14 cellular contexts compared by ENCODE assay signal in the genomic region with DNA sequence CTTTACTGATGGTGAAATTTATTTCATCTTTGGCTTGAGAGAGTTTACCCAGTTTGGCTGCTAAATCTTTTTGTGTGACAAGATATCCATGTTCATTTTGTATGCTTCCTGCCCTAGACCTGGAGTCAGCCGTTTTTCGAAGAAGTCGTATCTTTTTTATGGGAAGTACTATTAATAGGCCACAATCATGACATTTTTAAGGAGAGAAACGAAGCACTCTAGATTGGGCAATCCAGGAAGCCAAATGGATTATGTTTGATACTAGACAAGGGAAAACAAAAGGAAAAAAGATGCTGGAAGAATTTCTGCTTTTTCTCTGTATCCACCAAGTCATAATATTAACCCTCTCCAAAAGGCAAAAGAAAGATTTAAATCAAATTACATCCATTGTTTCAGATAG.
A peak's percentile ranks its signal among the peaks of the same experiment; 100 is the strongest.
DNase-seq lines count a peak whose midpoint lies in the region; ATAC-seq and TF ChIP-seq lines count a peak whose summit lies in the region.
"Had no signal": no experiment of that assay in that cellular context is flagged by ENCODE, and none has a peak within 500 bp of the region (broad histone marks: within the 10 kb centered on the region; RNA-seq: fewer than 3 reads in every experiment).

No MANE protein-coding gene starts in this region.

- H4K20me1 ChIP-seq in Loucy (ENCODE audit: insufficient read depth, low read length, poor library complexity, severe bottlenecking) = no peaks in the 10 kb centered on the region

- ATAC-seq in HG03565 (IDR thresholded peaks at IDR 0.05; ENCODE audit: unreplicated experiment) (no peak), left lung (no peak)

- no peak overlapping the region for H3K4me2 ChIP-seq in Loucy (ENCODE audit: low read depth, low read length, poor library complexity, severe bottlenecking)

- H3K4me3 ChIP-seq in Loucy (ENCODE audit: low read length, poor library complexity, severe bottlenecking) (no peak overlapping the region), fibroblast of the aortic adventitia (ENCODE audit: low read depth, low read length) (no peak overlapping the region), thyroid gland (replicated peaks in 1 of 3) (no peak overlapping the region), left lung (no peak overlapping the region)

- no peaks in the 10 kb centered on the region for H3K4me1 ChIP-seq in Loucy (ENCODE audit: insufficient read depth, low read length, poor library complexity, severe bottlenecking)
- peaks cover 17 to 19% of the 10 kb centered on the region in 2 donors for H3K4me1 ChIP-seq in thyroid gland
- no peaks in the 10 kb centered on the region for H3K4me1 ChIP-seq in left lung

- H3K4me3 Mint-ChIP-seq in nephron = no peak overlapping the region
- H3K4me3 Mint-ChIP-seq: H9 had no signal

- no peaks in the 10 kb centered on the region for H3K79me2 ChIP-seq in Loucy (ENCODE audit: insufficient read depth, low read length)

- no peaks in the 10 kb centered on the region for H3F3A ChIP-seq in Loucy (ENCODE audit: low read depth)

- peaks cover 8% of the 10 kb centered on the region for H3K36me3 Mint-ChIP-seq in nephron (ENCODE audit: low read depth)

- no peak for TF ChIP-seq CTCF in Loucy (conservative IDR thresholded peaks at IDR 0.05; ENCODE audit: low read length)
- TF ChIP-seq CTCF in fibroblast of the aortic adventitia (IDR thresholded peaks at IDR 0.05; ENCODE audit: insufficient read depth, low read length) = no peak
- no peak for TF ChIP-seq CTCF in nephron (IDR thresholded peaks at IDR 0.05; ENCODE audit: unreplicated experiment in 3 of 3)
- no peak for TF ChIP-seq CTCF in thyroid gland (IDR thresholded peaks at IDR 0.05)
- TF ChIP-seq CTCF in left lung (IDR thresholded peaks at IDR 0.05) = no peak

- WGBS in thyroid gland, 2 donors = 53 to 72% methylated on average over 4 of the region's 4 CpGs

- no peak for TF ChIP-seq POLR2A in thyroid gland (IDR thresholded peaks at IDR 0.05)

- H3K27me3 ChIP-seq in Loucy (ENCODE audit: insufficient read depth, low read length, poor library complexity, severe bottlenecking) = no peaks in the 10 kb centered on the region
- no peaks in the 10 kb centered on the region for H3K27me3 ChIP-seq in thyroid gland
- no peaks in the 10 kb centered on the region for H3K27me3 ChIP-seq in left lung

- no peaks in the 10 kb centered on the region for H3K27me3 Mint-ChIP-seq in nephron (ENCODE audit: low read depth)

- H3K9me3 Mint-ChIP-seq in nephron = peaks cover 16% of the 10 kb centered on the region

- peak overlapping the region in 2 of 3 donors; percentile 56 to 67 for H3K27ac ChIP-seq in thyroid gland
- H3K27ac ChIP-seq in left lung = no peak overlapping the region
- H3K27ac ChIP-seq: HL-60 had no signal

- 0 out of 2 replicates have a peak overlapping the region, but pooled peaks have one; percentile 17 for H2AFZ ChIP-seq in Loucy (ENCODE audit: low read length)

- no peaks in the 10 kb centered on the region for H3K9me2 ChIP-seq in Loucy (replicated peaks; ENCODE audit: low read depth, low read length)

- peaks cover 21% of the 10 kb centered on the region for H3K4me1 Mint-ChIP-seq in nephron

- DNase-seq in fibroblast of the aortic adventitia (ENCODE audit: low read depth) (peak; percentile 27), thyroid gland (no peak), DMS114 treated with DMSO at 0.1 percent for 48 hours (lab: John Stamatoyannopoulos, UW; ENCODE audit: unreplicated experiment) (no peak), left lung (no peak)
- DNase-seq: DMS53, H9, MV-4-11, NCI-H1417, NCI-H1930, SHP77 had no signal

- intact Hi-C loops in thyroid gland (cut with DNase I) (no loop called here), left lung (cut with DNase I) (no loop called here)

- H3K36me3 ChIP-seq in Loucy (ENCODE audit: insufficient read depth, low read length) = no peaks in the 10 kb centered on the region
- H3K36me3 ChIP-seq in thyroid gland = no peaks in the 10 kb centered on the region
- no peaks in the 10 kb centered on the region for H3K36me3 ChIP-seq in left lung

- no peak overlapping the region for H3K9ac ChIP-seq in Loucy (ENCODE audit: low read depth, low read length, poor library complexity, severe bottlenecking)

- peak overlapping the region; percentile 83 to 98 (median 96) for H3K27ac Mint-ChIP-seq in nephron

- H3K9me3 ChIP-seq in Loucy (ENCODE audit: insufficient read depth, low read depth, low read length) = peaks cover 4% of the 10 kb centered on the region; the same call in 1 of the 2 replicates
- H3K9me3 ChIP-seq in thyroid gland = no peaks in the 10 kb centered on the region
- peaks cover 0 to 16% of the 10 kb centered on the region in 2 donors for H3K9me3 ChIP-seq in left lung

Comparison
In these comparisons a context has a peak if more than half of its experiments do, and no peak if none do; other contexts are left out.
1. H3K27ac ChIP-seq: peak in thyroid gland (2 of 3); none in left lung (0 of 2).